In genomic region chr2:20440001-20440560, GRCh38 we compare ENCODE assay signal across 2 cellular contexts.
TF ChIP-seq lines count a peak whose summit lies in the region.

No MANE protein-coding gene starts in this region.

TF ChIP-seq in liver, 16 proteins besides CTCF, POLR2A, EP300 and RAD21 (continued from another document):
- TF ChIP-seq GABPA (IDR thresholded peaks at IDR 0.05 in 1 of 2, conservative IDR thresholded peaks at IDR 0.05 in 1 of 2), result no peak
- no peak for TF ChIP-seq RXRA (IDR thresholded peaks at IDR 0.05)
- no peak for TF ChIP-seq NR2F2 (IDR thresholded peaks at IDR 0.05)
- TF ChIP-seq JUND (IDR thresholded peaks at IDR 0.05), result no peak
- no peak for TF ChIP-seq FOXA1 (IDR thresholded peaks at IDR 0.05)
- no peak for TF ChIP-seq YY1 (IDR thresholded peaks at IDR 0.05)
- TF ChIP-seq, protein P1, sequence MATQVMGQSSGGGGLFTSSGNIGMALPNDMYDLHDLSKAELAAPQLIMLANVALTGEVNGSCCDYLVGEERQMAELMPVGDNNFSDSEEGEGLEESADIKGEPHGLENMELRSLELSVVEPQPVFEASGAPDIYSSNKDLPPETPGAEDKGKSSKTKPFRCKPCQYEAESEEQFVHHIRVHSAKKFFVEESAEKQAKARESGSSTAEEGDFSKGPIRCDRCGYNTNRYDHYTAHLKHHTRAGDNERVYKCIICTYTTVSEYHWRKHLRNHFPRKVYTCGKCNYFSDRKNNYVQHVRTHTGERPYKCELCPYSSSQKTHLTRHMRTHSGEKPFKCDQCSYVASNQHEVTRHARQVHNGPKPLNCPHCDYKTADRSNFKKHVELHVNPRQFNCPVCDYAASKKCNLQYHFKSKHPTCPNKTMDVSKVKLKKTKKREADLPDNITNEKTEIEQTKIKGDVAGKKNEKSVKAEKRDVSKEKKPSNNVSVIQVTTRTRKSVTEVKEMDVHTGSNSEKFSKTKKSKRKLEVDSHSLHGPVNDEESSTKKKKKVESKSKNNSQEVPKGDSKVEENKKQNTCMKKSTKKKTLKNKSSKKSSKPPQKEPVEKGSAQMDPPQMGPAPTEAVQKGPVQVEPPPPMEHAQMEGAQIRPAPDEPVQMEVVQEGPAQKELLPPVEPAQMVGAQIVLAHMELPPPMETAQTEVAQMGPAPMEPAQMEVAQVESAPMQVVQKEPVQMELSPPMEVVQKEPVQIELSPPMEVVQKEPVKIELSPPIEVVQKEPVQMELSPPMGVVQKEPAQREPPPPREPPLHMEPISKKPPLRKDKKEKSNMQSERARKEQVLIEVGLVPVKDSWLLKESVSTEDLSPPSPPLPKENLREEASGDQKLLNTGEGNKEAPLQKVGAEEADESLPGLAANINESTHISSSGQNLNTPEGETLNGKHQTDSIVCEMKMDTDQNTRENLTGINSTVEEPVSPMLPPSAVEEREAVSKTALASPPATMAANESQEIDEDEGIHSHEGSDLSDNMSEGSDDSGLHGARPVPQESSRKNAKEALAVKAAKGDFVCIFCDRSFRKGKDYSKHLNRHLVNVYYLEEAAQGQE (IDR thresholded peaks at IDR 0.05), result no peak
- no peak for TF ChIP-seq FOXA2 (IDR thresholded peaks at IDR 0.05)
- TF ChIP-seq SP1 (IDR thresholded peaks at IDR 0.05), result no peak
- TF ChIP-seq EGR1 (IDR thresholded peaks at IDR 0.05; ENCODE audit: low read depth in 2 of 2), result no peak
- no peak for TF ChIP-seq ZBTB33 (IDR thresholded peaks at IDR 0.05)

TF ChIP-seq in HepG2, 621 proteins besides CTCF, POLR2A, EP300 and RAD21 (continued from another document):
- TF ChIP-seq ZNF737 (CRISPR knock-in tag; IDR thresholded peaks at IDR 0.05; ENCODE audit: borderline replicate concordance) (no peak), RNF219 (CRISPR knock-in tag; IDR thresholded peaks at IDR 0.05) (no peak), RFX3 (CRISPR knock-in tag; IDR thresholded peaks at IDR 0.05) (no peak), TOE1 (CRISPR knock-in tag; IDR thresholded peaks at IDR 0.05) (no peak)
- TF ChIP-seq, protein P2, sequence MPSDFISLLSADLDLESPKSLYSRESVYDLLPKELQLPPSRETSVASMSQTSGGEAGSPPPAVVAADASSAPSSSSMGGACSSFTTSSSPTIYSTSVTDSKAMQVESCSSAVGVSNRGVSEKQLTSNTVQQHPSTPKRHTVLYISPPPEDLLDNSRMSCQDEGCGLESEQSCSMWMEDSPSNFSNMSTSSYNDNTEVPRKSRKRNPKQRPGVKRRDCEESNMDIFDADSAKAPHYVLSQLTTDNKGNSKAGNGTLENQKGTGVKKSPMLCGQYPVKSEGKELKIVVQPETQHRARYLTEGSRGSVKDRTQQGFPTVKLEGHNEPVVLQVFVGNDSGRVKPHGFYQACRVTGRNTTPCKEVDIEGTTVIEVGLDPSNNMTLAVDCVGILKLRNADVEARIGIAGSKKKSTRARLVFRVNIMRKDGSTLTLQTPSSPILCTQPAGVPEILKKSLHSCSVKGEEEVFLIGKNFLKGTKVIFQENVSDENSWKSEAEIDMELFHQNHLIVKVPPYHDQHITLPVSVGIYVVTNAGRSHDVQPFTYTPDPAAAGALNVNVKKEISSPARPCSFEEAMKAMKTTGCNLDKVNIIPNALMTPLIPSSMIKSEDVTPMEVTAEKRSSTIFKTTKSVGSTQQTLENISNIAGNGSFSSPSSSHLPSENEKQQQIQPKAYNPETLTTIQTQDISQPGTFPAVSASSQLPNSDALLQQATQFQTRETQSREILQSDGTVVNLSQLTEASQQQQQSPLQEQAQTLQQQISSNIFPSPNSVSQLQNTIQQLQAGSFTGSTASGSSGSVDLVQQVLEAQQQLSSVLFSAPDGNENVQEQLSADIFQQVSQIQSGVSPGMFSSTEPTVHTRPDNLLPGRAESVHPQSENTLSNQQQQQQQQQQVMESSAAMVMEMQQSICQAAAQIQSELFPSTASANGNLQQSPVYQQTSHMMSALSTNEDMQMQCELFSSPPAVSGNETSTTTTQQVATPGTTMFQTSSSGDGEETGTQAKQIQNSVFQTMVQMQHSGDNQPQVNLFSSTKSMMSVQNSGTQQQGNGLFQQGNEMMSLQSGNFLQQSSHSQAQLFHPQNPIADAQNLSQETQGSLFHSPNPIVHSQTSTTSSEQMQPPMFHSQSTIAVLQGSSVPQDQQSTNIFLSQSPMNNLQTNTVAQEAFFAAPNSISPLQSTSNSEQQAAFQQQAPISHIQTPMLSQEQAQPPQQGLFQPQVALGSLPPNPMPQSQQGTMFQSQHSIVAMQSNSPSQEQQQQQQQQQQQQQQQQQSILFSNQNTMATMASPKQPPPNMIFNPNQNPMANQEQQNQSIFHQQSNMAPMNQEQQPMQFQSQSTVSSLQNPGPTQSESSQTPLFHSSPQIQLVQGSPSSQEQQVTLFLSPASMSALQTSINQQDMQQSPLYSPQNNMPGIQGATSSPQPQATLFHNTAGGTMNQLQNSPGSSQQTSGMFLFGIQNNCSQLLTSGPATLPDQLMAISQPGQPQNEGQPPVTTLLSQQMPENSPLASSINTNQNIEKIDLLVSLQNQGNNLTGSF (CRISPR knock-in tag; IDR thresholded peaks at IDR 0.05), result no peak
TF ChIP-seq in HepG2: peak in this region for 0.
